In genomic region chr21:16496594-16496993, GRCh38 we compare ENCODE assay signal across 21 cellular contexts.
"Had no signal": no experiment of that assay in that cellular context is flagged by ENCODE, and none has a peak within 500 bp of the region (broad histone marks: within the 10 kb centered on the region; RNA-seq: fewer than 3 reads in every experiment).

No MANE protein-coding gene starts in this region.

- H3K27me3 ChIP-seq: cardiac muscle cell, colonic mucosa, dorsolateral prefrontal cortex, esophagus squamous epithelium, foreskin keratinocyte, hepatocyte, ovary had no signal

- H3K4me3 Mint-ChIP-seq: natural killer cell; neural crest cell; stimulated activated naive B cell treated with anti-CD40 and anti-IgM and Interleukin-4, amounts not matched to agents 10 μg/mL and 1 μg/mL and 100 μg/mL, for 72 hours; stimulated activated naive CD8-positive, alpha-beta T cell treated with anti-CD3 and anti-CD28 coated beads, Interleukin-15, amount 100 ng/mL, for 72 hours had no signal

- H3K27ac ChIP-seq: cardiac muscle cell, colonic mucosa, dorsolateral prefrontal cortex, esophagus squamous epithelium, foreskin keratinocyte, hepatocyte, ovary, skin epidermis had no signal

- H3K27me3 Mint-ChIP-seq: progenitor cell of endocrine pancreas; stimulated activated naive B cell treated with anti-CD40 and anti-IgM and Interleukin-4, amounts not matched to agents 10 μg/mL and 1 μg/mL and 100 μg/mL, for 72 hours; stimulated activated naive CD8-positive, alpha-beta T cell treated with anti-CD3 and anti-CD28 coated beads, Interleukin-15, amount 100 ng/mL, for 72 hours had no signal

- H3K36me3 ChIP-seq: cardiac muscle cell, colonic mucosa, ovary had no signal

- H3K4me1 Mint-ChIP-seq: natural killer cell; stimulated activated naive B cell treated with anti-CD40 and anti-IgM and Interleukin-4, amounts not matched to agents 10 μg/mL and 1 μg/mL and 100 μg/mL, for 72 hours; stimulated activated naive CD8-positive, alpha-beta T cell treated with anti-CD3 and anti-CD28 coated beads, Interleukin-15, amount 100 ng/mL, for 72 hours had no signal

- H3K9me3 ChIP-seq: colonic mucosa, esophagus squamous epithelium, ovary had no signal

- H3K27ac Mint-ChIP-seq: natural killer cell; progenitor cell of endocrine pancreas; stimulated activated naive B cell treated with anti-CD40 and anti-IgM and Interleukin-4, amounts not matched to agents 10 μg/mL and 1 μg/mL and 100 μg/mL, for 72 hours; stimulated activated naive CD8-positive, alpha-beta T cell treated with anti-CD3 and anti-CD28 coated beads, Interleukin-15, amount 100 ng/mL, for 72 hours had no signal

- DNase-seq: colonic mucosa; dorsolateral prefrontal cortex; effector CD8-positive, alpha-beta T cell; esophagus squamous epithelium; foreskin keratinocyte; head of caudate nucleus; kidney glomerular epithelial cell; natural killer cell; ovary; retina; stimulated activated CD4-positive, alpha-beta T cell treated with anti-CD3 and anti-CD28 coated beads, Interleukin-2, amount 100 ng/mL, for 24 hours; stimulated activated CD4-positive, alpha-beta T cell treated with anti-CD3 and anti-CD28 coated beads, Interleukin-4, amount 100 ng/mL, for 4 hours; stimulated activated naive B cell treated with anti-CD40 and anti-IgM and Interleukin-4, amounts not matched to agents 10 μg/mL and 1 μg/mL and 100 μg/mL, for 72 hours; stimulated activated naive CD8-positive, alpha-beta T cell treated with anti-CD3 and anti-CD28 coated beads, Interleukin-15, amount 100 ng/mL, for 72 hours; trophoblast cell had no signal

- ATAC-seq: foreskin keratinocyte; natural killer cell; sciatic nerve; stimulated activated naive B cell treated with anti-CD40 and anti-IgM and Interleukin-4, amounts not matched to agents 10 μg/mL and 1 μg/mL and 100 μg/mL, for 72 hours; stimulated activated naive CD8-positive, alpha-beta T cell treated with anti-CD3 and anti-CD28 coated beads, Interleukin-15, amount 100 ng/mL, for 72 hours had no signal

- H3K36me3 Mint-ChIP-seq: natural killer cell; stimulated activated naive B cell treated with anti-CD40 and anti-IgM and Interleukin-4, amounts not matched to agents 10 μg/mL and 1 μg/mL and 100 μg/mL, for 72 hours had no signal

- H3K4me3 ChIP-seq: cardiac muscle cell, colonic mucosa, dorsolateral prefrontal cortex, esophagus squamous epithelium, hepatocyte, ovary, skin epidermis had no signal

- H3K4me1 ChIP-seq: colonic mucosa, foreskin keratinocyte had no signal
